1 cellular context compared by ENCODE assay signal in genomic region chr1:5955479-5955977, GRCh38.
TF ChIP-seq lines count a peak whose summit lies in the region.

No MANE protein-coding gene starts in this region.

TF ChIP-seq in HepG2, 621 proteins besides CTCF, POLR2A, EP300 and RAD21 (continued from another document and continues in another):
- TF ChIP-seq, protein P1, sequence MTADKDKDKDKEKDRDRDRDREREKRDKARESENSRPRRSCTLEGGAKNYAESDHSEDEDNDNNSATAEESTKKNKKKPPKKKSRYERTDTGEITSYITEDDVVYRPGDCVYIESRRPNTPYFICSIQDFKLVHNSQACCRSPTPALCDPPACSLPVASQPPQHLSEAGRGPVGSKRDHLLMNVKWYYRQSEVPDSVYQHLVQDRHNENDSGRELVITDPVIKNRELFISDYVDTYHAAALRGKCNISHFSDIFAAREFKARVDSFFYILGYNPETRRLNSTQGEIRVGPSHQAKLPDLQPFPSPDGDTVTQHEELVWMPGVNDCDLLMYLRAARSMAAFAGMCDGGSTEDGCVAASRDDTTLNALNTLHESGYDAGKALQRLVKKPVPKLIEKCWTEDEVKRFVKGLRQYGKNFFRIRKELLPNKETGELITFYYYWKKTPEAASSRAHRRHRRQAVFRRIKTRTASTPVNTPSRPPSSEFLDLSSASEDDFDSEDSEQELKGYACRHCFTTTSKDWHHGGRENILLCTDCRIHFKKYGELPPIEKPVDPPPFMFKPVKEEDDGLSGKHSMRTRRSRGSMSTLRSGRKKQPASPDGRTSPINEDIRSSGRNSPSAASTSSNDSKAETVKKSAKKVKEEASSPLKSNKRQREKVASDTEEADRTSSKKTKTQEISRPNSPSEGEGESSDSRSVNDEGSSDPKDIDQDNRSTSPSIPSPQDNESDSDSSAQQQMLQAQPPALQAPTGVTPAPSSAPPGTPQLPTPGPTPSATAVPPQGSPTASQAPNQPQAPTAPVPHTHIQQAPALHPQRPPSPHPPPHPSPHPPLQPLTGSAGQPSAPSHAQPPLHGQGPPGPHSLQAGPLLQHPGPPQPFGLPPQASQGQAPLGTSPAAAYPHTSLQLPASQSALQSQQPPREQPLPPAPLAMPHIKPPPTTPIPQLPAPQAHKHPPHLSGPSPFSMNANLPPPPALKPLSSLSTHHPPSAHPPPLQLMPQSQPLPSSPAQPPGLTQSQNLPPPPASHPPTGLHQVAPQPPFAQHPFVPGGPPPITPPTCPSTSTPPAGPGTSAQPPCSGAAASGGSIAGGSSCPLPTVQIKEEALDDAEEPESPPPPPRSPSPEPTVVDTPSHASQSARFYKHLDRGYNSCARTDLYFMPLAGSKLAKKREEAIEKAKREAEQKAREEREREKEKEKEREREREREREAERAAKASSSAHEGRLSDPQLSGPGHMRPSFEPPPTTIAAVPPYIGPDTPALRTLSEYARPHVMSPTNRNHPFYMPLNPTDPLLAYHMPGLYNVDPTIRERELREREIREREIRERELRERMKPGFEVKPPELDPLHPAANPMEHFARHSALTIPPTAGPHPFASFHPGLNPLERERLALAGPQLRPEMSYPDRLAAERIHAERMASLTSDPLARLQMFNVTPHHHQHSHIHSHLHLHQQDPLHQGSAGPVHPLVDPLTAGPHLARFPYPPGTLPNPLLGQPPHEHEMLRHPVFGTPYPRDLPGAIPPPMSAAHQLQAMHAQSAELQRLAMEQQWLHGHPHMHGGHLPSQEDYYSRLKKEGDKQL (CRISPR knock-in tag; IDR thresholded peaks at IDR 0.05; ENCODE audit: low read depth) = peak; percentile 52; the same call in 1 of the 2 replicates
- TF ChIP-seq ATF4 (CRISPR knock-in tag; IDR thresholded peaks at IDR 0.05) (peak in 1 of 2 experiments; percentile 74; a peak in 2 of 4 replicates), KDM4B (CRISPR knock-in tag; IDR thresholded peaks at IDR 0.05) (0 out of 2 replicates have a peak, but pooled peaks have one; percentile 66), ZNF646 (CRISPR knock-in tag; IDR thresholded peaks at IDR 0.05) (peak; percentile 96), SIX4 (CRISPR knock-in tag; IDR thresholded peaks at IDR 0.05) (peak; percentile 19), THAP11 (CRISPR knock-in tag; IDR thresholded peaks at IDR 0.05) (peak; percentile 73), NR2F2 (IDR thresholded peaks at IDR 0.05; ENCODE audit: borderline replicate concordance, low read depth) (peak; percentile 23; the same call in 1 of the 2 replicates), AHR (CRISPR knock-in tag; IDR thresholded peaks at IDR 0.05) (no peak), HMG20B (CRISPR knock-in tag; conservative IDR thresholded peaks at IDR 0.05) (peak; percentile 78; the same call in 1 of the 2 replicates), HES4 (CRISPR knock-in tag; IDR thresholded peaks at IDR 0.05; ENCODE audit: borderline replicate concordance) (no peak), ATM (IDR thresholded peaks at IDR 0.05; ENCODE audit: borderline replicate concordance) (no peak; the same call in 1 of the 2 replicates), GTF3A (CRISPR knock-in tag; conservative IDR thresholded peaks at IDR 0.05) (no peak), ZNF558 (CRISPR knock-in tag; IDR thresholded peaks at IDR 0.05; ENCODE audit: borderline replicate concordance) (no peak), FOXA3 (CRISPR knock-in tag; IDR thresholded peaks at IDR 0.05) (peak; percentile 92), DRAP1 (CRISPR knock-in tag; IDR thresholded peaks at IDR 0.05) (peak; percentile 72; the same call in 1 of the 2 replicates), ZBTB7B (CRISPR knock-in tag; IDR thresholded peaks at IDR 0.05) (peak; percentile 45; the same call in 1 of the 2 replicates), SALL2 (CRISPR knock-in tag; IDR thresholded peaks at IDR 0.05) (no peak), ISX (CRISPR knock-in tag; conservative IDR thresholded peaks at IDR 0.05) (no peak), EHMT2 (IDR thresholded peaks at IDR 0.05; ENCODE audit: borderline replicate concordance, low read depth, low read length) (peak; percentile 52; the same call in 1 of the 2 replicates), KLF11 (CRISPR knock-in tag; IDR thresholded peaks at IDR 0.05) (0 out of 2 replicates have a peak, but pooled peaks have one; percentile 28), GABPB1 (CRISPR knock-in tag; IDR thresholded peaks at IDR 0.05) (0 out of 2 replicates have a peak, but pooled peaks have one; percentile 10), ZNF124 (CRISPR knock-in tag; IDR thresholded peaks at IDR 0.05) (peak; percentile 74), ARNTL (CRISPR knock-in tag; IDR thresholded peaks at IDR 0.05) (0 out of 2 replicates have a peak, but pooled peaks have one; percentile 32), TFAP4 (IDR thresholded peaks at IDR 0.05; ENCODE audit: borderline replicate concordance, low read depth) (peak; percentile 23; the same call in 1 of the 2 replicates), MED1 (CRISPR knock-in tag; IDR thresholded peaks at IDR 0.05) (peak; percentile 93), ZNF17 (CRISPR knock-in tag; IDR thresholded peaks at IDR 0.05) (no peak), NCOR1 (IDR thresholded peaks at IDR 0.05; ENCODE audit: borderline replicate concordance, low read length) (peak; percentile 95; the same call in 1 of the 2 replicates), SOX6 (IDR thresholded peaks at IDR 0.05) (no peak), SOX6 (CRISPR knock-in tag; IDR thresholded peaks at IDR 0.05) (peak; percentile 100), CBX2 (IDR thresholded peaks at IDR 0.05; ENCODE audit: low read depth, low read length) (peak; percentile 40; the same call in 1 of the 2 replicates), CBX2 (CRISPR knock-in tag; IDR thresholded peaks at IDR 0.05; ENCODE audit: low read depth) (no peak), ZNF574 (CRISPR knock-in tag; IDR thresholded peaks at IDR 0.05) (peak; percentile 57; the same call in 1 of the 2 replicates), ATF7-NPFF (CRISPR knock-in tag; IDR thresholded peaks at IDR 0.05; ENCODE audit: low read depth) (0 out of 2 replicates have a peak, but pooled peaks have one; percentile 35)
- TF ChIP-seq, protein P2, sequence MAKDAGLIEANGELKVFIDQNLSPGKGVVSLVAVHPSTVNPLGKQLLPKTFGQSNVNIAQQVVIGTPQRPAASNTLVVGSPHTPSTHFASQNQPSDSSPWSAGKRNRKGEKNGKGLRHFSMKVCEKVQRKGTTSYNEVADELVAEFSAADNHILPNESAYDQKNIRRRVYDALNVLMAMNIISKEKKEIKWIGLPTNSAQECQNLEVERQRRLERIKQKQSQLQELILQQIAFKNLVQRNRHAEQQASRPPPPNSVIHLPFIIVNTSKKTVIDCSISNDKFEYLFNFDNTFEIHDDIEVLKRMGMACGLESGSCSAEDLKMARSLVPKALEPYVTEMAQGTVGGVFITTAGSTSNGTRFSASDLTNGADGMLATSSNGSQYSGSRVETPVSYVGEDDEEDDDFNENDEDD (CRISPR knock-in tag; IDR thresholded peaks at IDR 0.05; ENCODE audit: borderline replicate concordance) = peak; percentile 40; the same call in 1 of the 2 replicates
- TF ChIP-seq, protein P3, sequence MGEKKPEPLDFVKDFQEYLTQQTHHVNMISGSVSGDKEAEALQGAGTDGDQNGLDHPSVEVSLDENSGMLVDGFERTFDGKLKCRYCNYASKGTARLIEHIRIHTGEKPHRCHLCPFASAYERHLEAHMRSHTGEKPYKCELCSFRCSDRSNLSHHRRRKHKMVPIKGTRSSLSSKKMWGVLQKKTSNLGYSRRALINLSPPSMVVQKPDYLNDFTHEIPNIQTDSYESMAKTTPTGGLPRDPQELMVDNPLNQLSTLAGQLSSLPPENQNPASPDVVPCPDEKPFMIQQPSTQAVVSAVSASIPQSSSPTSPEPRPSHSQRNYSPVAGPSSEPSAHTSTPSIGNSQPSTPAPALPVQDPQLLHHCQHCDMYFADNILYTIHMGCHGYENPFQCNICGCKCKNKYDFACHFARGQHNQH (CRISPR knock-in tag; IDR thresholded peaks at IDR 0.05) = peak; percentile 98
- TF ChIP-seq, protein P4, sequence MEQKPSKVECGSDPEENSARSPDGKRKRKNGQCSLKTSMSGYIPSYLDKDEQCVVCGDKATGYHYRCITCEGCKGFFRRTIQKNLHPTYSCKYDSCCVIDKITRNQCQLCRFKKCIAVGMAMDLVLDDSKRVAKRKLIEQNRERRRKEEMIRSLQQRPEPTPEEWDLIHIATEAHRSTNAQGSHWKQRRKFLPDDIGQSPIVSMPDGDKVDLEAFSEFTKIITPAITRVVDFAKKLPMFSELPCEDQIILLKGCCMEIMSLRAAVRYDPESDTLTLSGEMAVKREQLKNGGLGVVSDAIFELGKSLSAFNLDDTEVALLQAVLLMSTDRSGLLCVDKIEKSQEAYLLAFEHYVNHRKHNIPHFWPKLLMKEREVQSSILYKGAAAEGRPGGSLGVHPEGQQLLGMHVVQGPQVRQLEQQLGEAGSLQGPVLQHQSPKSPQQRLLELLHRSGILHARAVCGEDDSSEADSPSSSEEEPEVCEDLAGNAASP (CRISPR knock-in tag; IDR thresholded peaks at IDR 0.05; ENCODE audit: borderline replicate concordance) = peak; percentile 63; the same call in 1 of the 2 replicates
